Comparison of ENCODE assay signal across 9 cellular contexts in the genomic region with DNA sequence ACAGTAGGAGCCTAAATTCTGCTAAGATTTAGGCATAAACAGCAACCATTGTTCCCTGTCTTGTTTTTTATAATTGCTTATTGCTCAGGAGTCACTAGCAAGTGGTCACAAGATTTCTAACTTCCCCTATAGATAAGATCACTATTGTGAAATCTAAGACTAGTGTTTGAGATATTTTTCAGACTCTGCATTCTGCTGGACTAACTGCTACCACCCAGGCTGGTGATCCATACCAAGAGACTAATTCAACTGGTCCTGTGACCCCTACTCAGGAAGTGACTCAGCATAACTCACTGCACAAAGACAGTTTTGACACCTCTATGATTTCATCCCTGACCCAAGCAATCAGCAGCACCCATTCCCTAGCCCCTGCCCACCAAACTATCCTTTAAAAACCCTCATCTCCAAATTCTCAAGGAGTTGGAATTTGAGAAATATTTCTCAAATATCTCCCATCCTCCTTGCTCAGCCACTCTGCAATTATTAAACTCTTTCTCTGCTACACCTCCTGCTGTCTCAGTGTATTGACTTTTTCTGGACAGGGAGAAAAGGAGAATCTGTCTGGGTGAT. TPM values are rescaled to one million over a fixed set of nuclear protein-coding genes. Genes with fewer than 3 reads are reported as not detected.
DNase-seq lines count a peak whose midpoint lies in the region; ATAC-seq and TF ChIP-seq lines count a peak whose summit lies in the region.
"Had no signal": no experiment of that assay in that cellular context is flagged by ENCODE, and none has a peak within 500 bp of the region (broad histone marks: within the 10 kb centered on the region; RNA-seq: fewer than 3 reads in every experiment).

No MANE protein-coding gene starts in this region.

- intact Hi-C loops in activated CD4-positive, alpha-beta T cell treated with anti-CD3 and anti-CD28 coated beads, Interleukin-2, amount 10 ng/mL, durations not matched to agents 24 days and 14 days (cut with micrococcal nuclease): no loop called here

- H3K36me3 Mint-ChIP-seq in activated CD4-positive, alpha-beta T cell treated with anti-CD3 and anti-CD28 coated beads, Interleukin-2, amount 10 ng/mL, durations not matched to agents 24 days and 14 days (ENCODE audit: low read depth): peaks cover 60% of the 10 kb centered on the region

- DNase-seq in activated CD4-positive, alpha-beta T cell treated with anti-CD3 and anti-CD28 coated beads, Interleukin-2, amount 10 ng/mL, durations not matched to agents 24 days and 14 days: no peak
- DNase-seq in activated CD4-positive, alpha-beta T cell treated with anti-CD3 and anti-CD28 coated beads for 4 hours: no peak
- DNase-seq in SIG-M5 (lab: John Stamatoyannopoulos, UW) (peak; percentile 25), epithelial cell of proximal tubule (ENCODE audit: low read depth) (peak; percentile 39), 8988T (no peak), GM20000 (ENCODE audit: low spot score) (no peak)
- DNase-seq: BE2C had no signal

- peaks cover 39% of the 10 kb centered on the region for H3K36me3 ChIP-seq in skeletal muscle satellite cell (ENCODE audit: insufficient read depth, low read length)

- H3K4me1 Mint-ChIP-seq in activated CD4-positive, alpha-beta T cell treated with anti-CD3 and anti-CD28 coated beads, Interleukin-2, amount 10 ng/mL, durations not matched to agents 24 days and 14 days: peaks cover 16% of the 10 kb centered on the region

- H3K9me3 Mint-ChIP-seq in activated CD4-positive, alpha-beta T cell treated with anti-CD3 and anti-CD28 coated beads, Interleukin-2, amount 10 ng/mL, durations not matched to agents 24 days and 14 days: peaks cover 4% of the 10 kb centered on the region

- H3K4me3 ChIP-seq in epithelial cell of proximal tubule (ENCODE audit: low read depth, low read length) (no peak overlapping the region), skeletal muscle satellite cell (ENCODE audit: low read length) (no peak overlapping the region)

- peaks cover 20% of the 10 kb centered on the region for H3K4me1 ChIP-seq in skeletal muscle satellite cell (ENCODE audit: control insufficient read depth, insufficient read depth, low read length)

- TF ChIP-seq CTCF in epithelial cell of proximal tubule (conservative IDR thresholded peaks at IDR 0.05; ENCODE audit: low read depth, low read length) (no peak), GM20000 (IDR thresholded peaks at IDR 0.05; ENCODE audit: extremely low read depth, missing control alignments) (no peak)

- no peak overlapping the region for H3K4me3 Mint-ChIP-seq in activated CD4-positive, alpha-beta T cell treated with anti-CD3 and anti-CD28 coated beads, Interleukin-2, amount 10 ng/mL, durations not matched to agents 24 days and 14 days

- H3K9ac ChIP-seq in skeletal muscle satellite cell (ENCODE audit: low read depth, low read length): no peak overlapping the region

- no peaks in the 10 kb centered on the region for H3K9me3 ChIP-seq in skeletal muscle satellite cell (replicated peaks; ENCODE audit: low read length)
- H3K9me3 ChIP-seq: BE2C had no signal

- H3K27ac Mint-ChIP-seq in activated CD4-positive, alpha-beta T cell treated with anti-CD3 and anti-CD28 coated beads, Interleukin-2, amount 10 ng/mL, durations not matched to agents 24 days and 14 days: peak overlapping the region; percentile 42

- no peaks in the 10 kb centered on the region for H3K27me3 Mint-ChIP-seq in activated CD4-positive, alpha-beta T cell treated with anti-CD3 and anti-CD28 coated beads, Interleukin-2, amount 10 ng/mL, durations not matched to agents 24 days and 14 days

- no peak for ATAC-seq in GM19351 (IDR thresholded peaks at IDR 0.05; ENCODE audit: unreplicated experiment)

- H3K4me2 ChIP-seq in skeletal muscle satellite cell (ENCODE audit: low read length): peak overlapping the region; percentile 32

- H3K27me3 ChIP-seq in skeletal muscle satellite cell (ENCODE audit: control insufficient read depth, insufficient read depth, low read length): no peaks in the 10 kb centered on the region
- H3K27me3 ChIP-seq: BE2C had no signal

RNA-seq across cellular contexts. Expression of a gene that starts 52.7 kb away (rescaled TPM):
- total RNA-seq in activated CD4-positive, alpha-beta T cell treated with anti-CD3 and anti-CD28 coated beads, Interleukin-2, amount 10 ng/mL, durations not matched to agents 24 days and 14 days: 37.7 and 39.7 TPM in 2 replicates
- 15.3 and 18.5 TPM in 2 replicates for total RNA-seq in epithelial cell of proximal tubule
- 17.9 and 20.3 TPM in 2 replicates for total RNA-seq in skeletal muscle satellite cell (2012; rRNA removed)

Comparison
In these comparisons a context has a peak if more than half of its experiments do, and no peak if none do; other contexts are left out.
1. DNase-seq: peak in SIG-M5 (single experiment) and epithelial cell of proximal tubule (single experiment); none in activated CD4-positive, alpha-beta T cell treated with anti-CD3 and anti-CD28 coated beads, Interleukin-2, amount 10 ng/mL, durations not matched to agents 24 days and 14 days (single experiment), activated CD4-positive, alpha-beta T cell treated with anti-CD3 and anti-CD28 coated beads for 4 hours (0 of 2), 8988T (single experiment) and GM20000 (single experiment).